21 cellular contexts compared by ENCODE assay signal in genomic region chr9:105091004-105091640, GRCh38.
DNase-seq lines count a peak whose midpoint lies in the region; ATAC-seq and TF ChIP-seq lines count a peak whose summit lies in the region.
"Had no signal": no experiment of that assay in that cellular context is flagged by ENCODE, and none has a peak within 500 bp of the region (broad histone marks: within the 10 kb centered on the region; RNA-seq: fewer than 3 reads in every experiment).

No MANE protein-coding gene starts in this region.

- H3K27ac ChIP-seq in subcutaneous abdominal adipose tissue (ENCODE audit: low read depth, low read length), result peak overlapping the region; percentile 90
- no peak overlapping the region for H3K27ac ChIP-seq in thyroid gland
- H3K27ac ChIP-seq: A549 had no signal

- peak overlapping the region in 4 of 5 donors; percentile 9 to 79 (median 64) for H3K9ac ChIP-seq in subcutaneous abdominal adipose tissue (ENCODE audit: low read length in 5 of 5)

- peak; percentile 29 for DNase-seq in HuH-7 (ENCODE audit: low spot score)
- no peak for DNase-seq in left lobe of liver (ENCODE audit: low spot score)
- DNase-seq in foreskin fibroblast, result no peak
- no peak for DNase-seq in thyroid gland
- DNase-seq: 8988T; ACHN; AML-193; BE2C; C1 segment of cervical spinal cord; Calu3; CD4-positive, alpha-beta memory T cell; COR-L47; DMS53; DMS79 treated with DMSO at 0.1 percent for 48 hours; GOT3; HFFc6 had no signal

- WGBS in thyroid gland, 2 donors, result 68 to 74% methylated on average over 4 of the region's 4 CpGs

- H3K4me1 ChIP-seq in neuron (ENCODE audit: insufficient read depth, low read length) (peaks cover 4% of the 10 kb centered on the region), subcutaneous abdominal adipose tissue (ENCODE audit: control insufficient read depth in 5 of 5, insufficient read depth in 5 of 5, low read length in 5 of 5) (peaks cover 11 to 53% (median 31%) of the 10 kb centered on the region in 5 donors), thyroid gland (no peaks in the 10 kb centered on the region)
- H3K4me1 ChIP-seq: A549, BE2C had no signal

- TF ChIP-seq CTCF in foreskin fibroblast (IDR thresholded peaks at IDR 0.05; ENCODE audit: low read depth, low read length) (no peak), thyroid gland (IDR thresholded peaks at IDR 0.05) (no peak)

- intact Hi-C loops in thyroid gland (cut with DNase I), result no loop called here

- peak; percentile 54 for ATAC-seq in left lobe of liver
- ATAC-seq in GM21576 (IDR thresholded peaks at IDR 0.05; ENCODE audit: unreplicated experiment), result no peak
- ATAC-seq: A549 had no signal

- TF ChIP-seq POLR2A in thyroid gland (IDR thresholded peaks at IDR 0.05), result no peak

- H3K9me3 ChIP-seq in neuron (ENCODE audit: low read length) (no peaks in the 10 kb centered on the region), subcutaneous abdominal adipose tissue (ENCODE audit: control insufficient read depth in 5 of 5, low read length in 5 of 5) (no peaks in the 10 kb centered on the region), thyroid gland (no peaks in the 10 kb centered on the region)
- H3K9me3 ChIP-seq: A549, BE2C, HAP-1 had no signal

- no peaks in the 10 kb centered on the region for H3K36me3 ChIP-seq in neuron (ENCODE audit: insufficient read depth, low read length)
- no peaks in the 10 kb centered on the region for H3K36me3 ChIP-seq in subcutaneous abdominal adipose tissue (ENCODE audit: control insufficient read depth in 5 of 5, insufficient read depth in 5 of 5, low read length in 5 of 5)
- H3K36me3 ChIP-seq in thyroid gland, result no peaks in the 10 kb centered on the region
- H3K36me3 ChIP-seq: BE2C, HAP-1 had no signal

- H2AFZ ChIP-seq in neuron (ENCODE audit: low read depth, low read length), result peak overlapping the region; percentile 21

- H3K4me3 ChIP-seq in neuron (ENCODE audit: low read length), result no peak overlapping the region
- H3K4me3 ChIP-seq in subcutaneous abdominal adipose tissue (ENCODE audit: low read depth in 1 of 5, low read length in 5 of 5), result peak overlapping the region in 4 of 5 donors; percentile 22 to 63 (median 40)
- H3K4me3 ChIP-seq in foreskin fibroblast (ENCODE audit: low read depth in 1 of 2, low read length in 2 of 2), result no peak overlapping the region
- no peak overlapping the region for H3K4me3 ChIP-seq in thyroid gland (replicated peaks in 1 of 3)
- H3K4me3 ChIP-seq: A549, HAP-1 had no signal

- H3K27me3 ChIP-seq in neuron (ENCODE audit: insufficient read depth, low read length) (no peaks in the 10 kb centered on the region), subcutaneous abdominal adipose tissue (ENCODE audit: control insufficient read depth in 5 of 5, insufficient read depth in 4 of 5, low read length in 5 of 5) (no peaks in the 10 kb centered on the region), thyroid gland (no peaks in the 10 kb centered on the region)
- H3K27me3 ChIP-seq: BE2C had no signal

Comparison
In these comparisons a context has a peak if more than half of its experiments do, and no peak if none do; other contexts are left out.
1. H3K4me3 ChIP-seq: peak in subcutaneous abdominal adipose tissue (4 of 5); none in neuron (single experiment), foreskin fibroblast (0 of 2) and thyroid gland (0 of 3).